ENCODE assay signal across 8 cellular contexts in the genomic region with DNA sequence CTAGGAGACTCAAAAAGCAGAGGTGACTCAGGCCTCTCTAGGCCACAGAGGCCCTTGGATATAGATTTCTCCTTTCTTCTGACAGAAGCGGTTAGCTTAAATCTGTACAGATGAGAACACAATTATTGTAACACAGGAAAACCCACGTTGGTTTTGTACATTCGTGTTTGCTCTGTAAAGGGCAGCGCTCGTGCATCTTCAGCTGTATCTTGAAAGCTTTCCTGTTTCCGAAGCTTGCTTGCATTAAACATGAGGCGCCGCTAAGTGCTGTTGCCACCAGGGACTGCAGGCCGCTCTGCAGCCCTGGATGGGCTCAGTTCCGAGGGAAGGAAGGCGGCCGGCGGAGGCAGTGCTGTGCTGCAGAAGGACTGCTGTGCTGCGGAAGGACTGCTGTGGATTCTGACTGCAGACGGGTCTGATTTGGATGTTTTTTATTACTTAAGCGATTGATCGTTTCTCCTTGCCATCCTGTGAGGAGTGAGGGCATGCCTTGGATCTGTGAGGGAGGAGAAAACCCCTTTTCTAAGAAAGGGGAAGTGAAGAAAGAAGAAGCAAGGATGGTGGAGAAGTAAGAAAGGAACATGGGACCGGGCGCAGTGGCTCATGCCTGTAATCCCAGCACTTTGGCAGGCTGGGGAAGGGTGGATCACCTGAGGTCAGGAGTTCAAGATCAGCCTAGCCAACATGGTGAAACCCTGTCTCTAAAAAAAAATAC. TPM values are rescaled to one million over a fixed set of nuclear protein-coding genes. Genes with fewer than 3 reads are reported as not detected.
DNase-seq lines count a peak whose midpoint lies in the region; ATAC-seq, FAIRE-seq and TF ChIP-seq lines count a peak whose summit lies in the region.

No MANE protein-coding gene starts in this region.

- H3K27ac Mint-ChIP-seq in type B pancreatic cell, result no peak overlapping the region

- no peaks in the 10 kb centered on the region for H3K9me3 Mint-ChIP-seq in type B pancreatic cell

- peak overlapping the region; percentile 64 for H3K4me2 ChIP-seq in BLaER1

- DNase-seq in OCI-M1 (lab: John Stamatoyannopoulos, UW) (peak; percentile 32), left ventricle myocardium superior (peak; percentile 36), type B pancreatic cell (ENCODE audit: extremely low spot score, unreplicated experiment) (no peak), HuH-7.5 (ENCODE audit: low spot score) (no peak), GM19239 (ENCODE audit: insufficient read length, low spot score) (no peak)

- H3K9me3 ChIP-seq in BLaER1, result no peaks in the 10 kb centered on the region

- H4K20me1 ChIP-seq in BLaER1, result no peaks in the 10 kb centered on the region

- no peak overlapping the region; the same call in 1 of the 2 replicates for H3K27ac ChIP-seq in BLaER1

- H3K9ac ChIP-seq in BLaER1, result peak overlapping the region; percentile 11; the same call in 1 of the 2 replicates

- peaks cover 14% of the 10 kb centered on the region for H3K4me1 ChIP-seq in BLaER1

- H3K4me3 Mint-ChIP-seq in type B pancreatic cell, result no peak overlapping the region

- H3K27me3 Mint-ChIP-seq in type B pancreatic cell, result peaks cover 11% of the 10 kb centered on the region

- peak; percentile 45 for TF ChIP-seq CTCF in type B pancreatic cell (conservative IDR thresholded peaks at IDR 0.05)

- no peaks in the 10 kb centered on the region for H3K27me3 ChIP-seq in BLaER1

- H3K4me3 ChIP-seq in BLaER1, result no peak overlapping the region; the same call in 1 of the 2 replicates

- ATAC-seq in GM19043 (IDR thresholded peaks at IDR 0.05; ENCODE audit: low read depth, unreplicated experiment) (peak; percentile 51), left ventricle myocardium superior (peak; percentile 55), HG02571 (IDR thresholded peaks at IDR 0.05; ENCODE audit: unreplicated experiment) (no peak)

- peaks cover 15% of the 10 kb centered on the region for H3K4me1 Mint-ChIP-seq in type B pancreatic cell (ENCODE audit: unreplicated experiment)

- no peaks in the 10 kb centered on the region for H3K36me3 Mint-ChIP-seq in type B pancreatic cell

- intact Hi-C loops in left ventricle myocardium superior (cut with micrococcal nuclease), result no loop called here

- H3K36me3 ChIP-seq in BLaER1, result no peaks in the 10 kb centered on the region

- FAIRE-seq in GM19239 (lab: Jason Lieb, UNC), result no peak

RNA-seq across cellular contexts. Expression of gene FHIP2A, which starts 53.4 kb away (rescaled TPM):
- total RNA-seq in left ventricle myocardium superior, result 29.4 TPM
- 24.4 and 25.0 TPM in 2 replicates for total RNA-seq in type B pancreatic cell (ENCODE audit: low replicate concordance)

Comparison
In these comparisons a context has a peak if more than half of its experiments do, and no peak if none do; other contexts are left out.
1. DNase-seq: peak in OCI-M1 (single experiment) and left ventricle myocardium superior (single experiment); none in type B pancreatic cell (single experiment), HuH-7.5 (single experiment) and GM19239 (single experiment).